8 cellular contexts compared by ENCODE assay signal in the genomic region with DNA sequence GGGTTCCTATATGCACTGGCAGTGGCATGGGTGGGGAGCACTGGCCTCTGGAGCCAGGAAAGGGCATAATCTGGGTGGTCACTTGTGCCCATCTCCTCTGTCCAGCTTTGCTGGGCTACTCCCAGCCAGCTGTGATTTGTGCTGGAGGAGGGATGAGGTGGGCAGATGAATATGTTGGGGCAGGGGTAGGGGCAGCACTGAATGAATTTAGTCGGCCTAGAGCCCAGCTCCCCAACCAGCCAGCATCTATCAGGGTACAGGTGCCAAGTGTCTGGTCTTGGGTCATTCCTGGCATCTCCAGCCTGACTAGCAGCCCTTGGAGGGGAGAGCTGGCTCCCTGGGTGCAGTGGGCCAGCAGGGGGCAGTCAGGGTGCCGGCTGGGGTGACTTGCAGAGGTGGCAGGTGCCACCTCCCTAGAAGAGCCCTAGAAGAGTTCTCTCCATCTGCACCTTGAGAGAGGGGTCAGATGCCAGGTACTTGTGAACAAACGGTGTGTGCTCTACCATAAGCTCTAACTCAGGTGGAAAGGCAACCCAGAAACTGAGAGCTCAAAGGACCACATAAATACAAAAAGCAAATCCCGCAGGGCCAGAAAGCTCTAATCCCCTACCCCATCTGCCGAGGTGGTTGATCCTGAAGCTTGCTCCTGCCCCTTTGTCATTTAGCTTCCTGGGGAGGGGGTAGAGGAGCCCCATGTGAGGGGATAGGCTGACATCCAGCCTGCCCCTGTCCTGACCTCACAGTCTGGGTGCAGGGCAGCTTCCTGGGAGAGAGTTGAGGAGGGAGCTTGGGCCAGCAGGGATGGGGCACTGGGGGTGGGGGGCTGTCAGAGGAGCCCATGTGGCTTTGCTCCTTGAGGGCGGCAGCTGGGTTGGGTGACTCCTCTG. TPM values are rescaled to one million over a fixed set of nuclear protein-coding genes. Genes with fewer than 3 reads are reported as not detected.
DNase-seq lines count a peak whose midpoint lies in the region; ATAC-seq and TF ChIP-seq lines count a peak whose summit lies in the region.
"Had no signal": no experiment of that assay in that cellular context is flagged by ENCODE, and none has a peak within 500 bp of the region (broad histone marks: within the 10 kb centered on the region; RNA-seq: fewer than 3 reads in every experiment).

No MANE protein-coding gene starts in this region.

- H3K4me3 ChIP-seq in GM12864 (ENCODE audit: low read depth, low read length) (no peak overlapping the region), ectodermal cell (ENCODE audit: insufficient read depth, low read depth, low read length) (peak overlapping the region; percentile 1)
- H3K4me3 ChIP-seq: SJSA1 had no signal

- no peaks in the 10 kb centered on the region for H3K9me3 ChIP-seq in ectodermal cell (ENCODE audit: control insufficient read depth, low read length)
- H3K9me3 ChIP-seq: SJSA1 had no signal

- DNase-seq in GM12864 (ENCODE audit: low read depth) (no peak), NCI-H2107 treated with DMSO at 0.1 percent for 48 hours (lab: John Stamatoyannopoulos, UW; ENCODE audit: unreplicated experiment) (peak; percentile 29), nephron progenitor cell (peak; percentile 60), SIG-M5 (lab: John Stamatoyannopoulos, UW) (no peak)

- H3K36me3 Mint-ChIP-seq in nephron progenitor cell (ENCODE audit: low read depth), result no peaks in the 10 kb centered on the region

- no peaks in the 10 kb centered on the region for H3K9me3 Mint-ChIP-seq in nephron progenitor cell

- H3K27ac Mint-ChIP-seq in nephron progenitor cell, result no peak overlapping the region

- peak overlapping the region; percentile 84 for H3K4me3 Mint-ChIP-seq in nephron progenitor cell

- H3K4me1 ChIP-seq in ectodermal cell (ENCODE audit: control insufficient read depth, insufficient read depth, low read length), result peaks cover 19% of the 10 kb centered on the region

- no peak for ATAC-seq in GM21737 (IDR thresholded peaks at IDR 0.05; ENCODE audit: unreplicated experiment)
- ATAC-seq in GM18867 (IDR thresholded peaks at IDR 0.05; ENCODE audit: unreplicated experiment), result no peak

- H3K36me3 ChIP-seq in ectodermal cell (ENCODE audit: control insufficient read depth, insufficient read depth, low read length), result no peaks in the 10 kb centered on the region
- H3K36me3 ChIP-seq: SJSA1 had no signal

- H3K27me3 ChIP-seq in ectodermal cell (ENCODE audit: control insufficient read depth, insufficient read depth, low read length, poor library complexity, severe bottlenecking), result peaks cover 52% of the 10 kb centered on the region

- H3K4me1 Mint-ChIP-seq in nephron progenitor cell, result peaks cover 68% of the 10 kb centered on the region

- WGBS in ectodermal cell, 2 experiments, result 59 to 66% methylated on average over 6 of the region's 6 CpGs

- TF ChIP-seq CTCF in GM12864 (IDR thresholded peaks at IDR 0.05; ENCODE audit: low read depth, low read length, missing control alignments) (peak; percentile 43), nephron progenitor cell (IDR thresholded peaks at IDR 0.05) (peak; percentile 45)

- no peak overlapping the region for H3K27ac ChIP-seq in ectodermal cell (ENCODE audit: insufficient read depth, low read depth, low read length, poor library complexity, severe bottlenecking)
- H3K27ac ChIP-seq: SJSA1 had no signal

- H3K27me3 Mint-ChIP-seq in nephron progenitor cell (ENCODE audit: low read depth, poor library complexity), result peaks cover 33% of the 10 kb centered on the region

RNA-seq across cellular contexts. Expression of gene SORCS2, which starts 2.2 kb away (rescaled TPM):
- polyA plus RNA-seq in ectodermal cell (2013, experiment 1 of 4), result 6.7 TPM
- polyA plus RNA-seq in ectodermal cell (2013, experiment 2 of 4), result 14.6 TPM
- polyA plus RNA-seq in ectodermal cell (2013, experiment 3 of 4), result 7.1 TPM
- polyA plus RNA-seq in ectodermal cell (2013, experiment 4 of 4), result 9.0 TPM

Comparison
In these comparisons a context has a peak if more than half of its experiments do, and no peak if none do; other contexts are left out.
1. DNase-seq: peak in NCI-H2107 treated with DMSO at 0.1 percent for 48 hours (single experiment) and nephron progenitor cell (single experiment); none in GM12864 (single experiment) and SIG-M5 (single experiment).